ENCODE assay signal across 9 cellular contexts in genomic region chr1:161216945-161217712, GRCh38. TPM values are rescaled to one million over a fixed set of nuclear protein-coding genes. Genes with fewer than 3 reads are reported as not detected.
DNase-seq lines count a peak whose midpoint lies in the region; ATAC-seq, FAIRE-seq and TF ChIP-seq lines count a peak whose summit lies in the region.
"Had no signal": no experiment of that assay in that cellular context is flagged by ENCODE, and none has a peak within 500 bp of the region (broad histone marks: within the 10 kb centered on the region; RNA-seq: fewer than 3 reads in every experiment).

No MANE protein-coding gene starts in this region.

- intact Hi-C loops in K562 (cut with micrococcal nuclease): no loop called here

- no peak for TF ChIP-seq EP300 in K562 (IDR thresholded peaks at IDR 0.05; ENCODE audit: low read length)

- TF ChIP-seq POLR2A in K562 (conservative IDR thresholded peaks at IDR 0.05): no peak

- no peak for TF ChIP-seq RAD21 in K562 (CRISPR knock-in tag; conservative IDR thresholded peaks at IDR 0.05 in 1 of 2, IDR thresholded peaks at IDR 0.05 in 1 of 2)

- peaks cover 0 to 2% (median 0%) of the 10 kb centered on the region in 3 donors for H3K9me3 Mint-ChIP-seq in IgD-negative memory B cell

- FAIRE-seq in K562 (lab: Jason Lieb, UNC): no peak

- H3K36me3 ChIP-seq in K562 (ENCODE audit: control insufficient read depth, insufficient read depth, low read length): peaks cover 25% of the 10 kb centered on the region
- peaks cover 22 to 25% of the 10 kb centered on the region in 2 donors for H3K36me3 ChIP-seq in mucosa of rectum (ENCODE audit: control insufficient read depth in 2 of 2, insufficient read depth in 2 of 2, low read length in 2 of 2)

- H3K4me1 Mint-ChIP-seq in IgD-negative memory B cell: peaks cover 12 to 22% (median 18%) of the 10 kb centered on the region in 3 donors

- no peaks in the 10 kb centered on the region for H3K79me2 ChIP-seq in K562 (ENCODE audit: control insufficient read depth, insufficient read depth, low read length)

- peaks cover 24% of the 10 kb centered on the region for H3K27me3 Mint-ChIP-seq in IgD-negative memory B cell

- peak overlapping the region; percentile 74 for H2AFZ ChIP-seq in K562 (ENCODE audit: low read depth, low read length)

- no peaks in the 10 kb centered on the region for H3K9me3 ChIP-seq in K562 (replicated peaks; ENCODE audit: control insufficient read depth, insufficient read depth, low read depth, low read length)
- no peaks in the 10 kb centered on the region for H3K9me3 ChIP-seq in mucosa of rectum (ENCODE audit: control insufficient read depth in 2 of 2, low read length in 2 of 2)

- H3K27me3 ChIP-seq in K562 (ENCODE audit: control insufficient read depth in 2 of 2, insufficient read depth in 2 of 2, low read length in 2 of 2): no peaks in the 10 kb centered on the region
- no peaks in the 10 kb centered on the region for H3K27me3 ChIP-seq in mucosa of rectum (ENCODE audit: control insufficient read depth in 2 of 2, insufficient read depth in 2 of 2, low read length in 2 of 2)

- WGBS in K562 (ENCODE audit: insufficient coverage, low coverage, missing lambda C conversion rate): 55% methylated on average over 7 of the region's 7 CpGs

- H3K9ac ChIP-seq in K562 (ENCODE audit: insufficient read depth in 1 of 2, low read depth in 2 of 2, low read length in 2 of 2): peak overlapping the region in 1 of 2 experiments; percentile 53; a peak in 2 of 4 replicates
- H3K9ac ChIP-seq in mucosa of rectum (ENCODE audit: low read depth in 1 of 2, low read length in 2 of 2): peak overlapping the region in 1 of 2 donors; percentile 26

- peaks cover 3 to 25% of the 10 kb centered on the region in 2 experiments; a peak in 4 of 5 replicates for H3K4me1 ChIP-seq in K562 (replicated peaks in 1 of 2; ENCODE audit: control insufficient read depth in 2 of 2, insufficient read depth in 2 of 2, low read length in 2 of 2)
- peaks cover 0 to 3% of the 10 kb centered on the region in 2 donors for H3K4me1 ChIP-seq in mucosa of rectum (ENCODE audit: control insufficient read depth in 2 of 2, insufficient read depth in 2 of 2, low read length in 2 of 2)

- H3K27ac ChIP-seq in K562 (ENCODE audit: extremely low read depth, low read depth, low read length) (peak overlapping the region; percentile 31; the same call in 1 of the 3 replicates), mucosa of rectum (ENCODE audit: low read depth in 2 of 2, low read length in 2 of 2) (peak overlapping the region; percentile 54 to 65)

- peaks cover 14% of the 10 kb centered on the region for H3K36me3 Mint-ChIP-seq in IgD-negative memory B cell

- no peaks in the 10 kb centered on the region for H4K20me1 ChIP-seq in K562 (replicated peaks; ENCODE audit: control insufficient read depth, insufficient read depth, low read length)

- H3K4me3 ChIP-seq in K562 (no peak overlapping the region), mucosa of rectum (ENCODE audit: low read length in 2 of 2) (peak overlapping the region; percentile 17 to 53)

- H3K27ac Mint-ChIP-seq in IgD-negative memory B cell: peak overlapping the region in 2 of 3 donors; percentile 40 to 58

- BruUV-seq in K562 (replicated peaks; lab: Mats Ljungman, UMichigan): no TSS peak

- H3K9me1 ChIP-seq in K562 (ENCODE audit: control insufficient read depth, insufficient read depth, low read length): no peaks in the 10 kb centered on the region

- ATAC-seq in GM21528 (IDR thresholded peaks at IDR 0.05; ENCODE audit: low FRiP score, unreplicated experiment) (peak; percentile 84), K562 (peak; percentile 36)

- TF ChIP-seq CTCF in K562 (IDR thresholded peaks at IDR 0.05 in 2 of 3, conservative IDR thresholded peaks at IDR 0.05 in 1 of 3; ENCODE audit: insufficient read depth in 2 of 3, low read depth in 1 of 3, low read length in 3 of 3): no peak

- CTCF ChIA-PET in K562 (lab: Yijun Ruan, JAX; ENCODE audit: low intra/inter-chr PET ratio): no interaction called here

- DNase-seq in GF-D8 (lab: John Stamatoyannopoulos, UW) (peak; percentile 68), K562 (ENCODE audit: extremely low read depth in 1 of 4, low spot score in 3 of 4) (peak in 1 of 4 experiments; percentile 5), foreskin melanocyte (no peak), COLO829 (ENCODE audit: low spot score) (no peak)
- DNase-seq in activated CD8-positive, alpha-beta memory T cell treated with anti-CD3 and anti-CD28 coated beads, Interleukin-2, amount 50 U/mL, for 4 hours: no peak

- H3K4me3 Mint-ChIP-seq in IgD-negative memory B cell: peak overlapping the region in 1 of 4 donors; percentile 61

- no peak overlapping the region; the same call in 1 of the 2 replicates for H3K4me2 ChIP-seq in K562 (ENCODE audit: insufficient read depth, low read length)

- in situ Hi-C loops in K562 (cut with MboI): no loop called here

- POLR2A ChIA-PET in K562 (lab: Yijun Ruan, JAX): interaction anchor here (0.6 to 1.0 kb wide), 3 partner anchors 9 to 71 kb away, joined by 3 read pairs; no protein-coding TSS in a partner anchor

RNA-seq across cellular contexts. Expression of gene FCER1G, which starts 2.0 kb away (rescaled TPM):
- polyA plus RNA-seq in IgD-negative memory B cell (6.6 TPM), K562 (2011; rRNA removed) (0.15 and 0.24 TPM in 2 replicates), K562 (2014; fragmentation: Illumina TruSeq; extraction: Trizol) (0.30 TPM in 1 of 2 replicates, not detected in the other), K562 (2014; fragmentation: Nextera tagmentation; extraction: Ambion mirVana) (under 1 TPM; 0.31 to 0.46 TPM), K562 (2014; rRNA removed) (0.27 and 0.47 TPM in 2 replicates)
- 0.95 TPM in 1 of 2 replicates, not detected in the other for total RNA-seq in K562 (2011; cell fraction: chromatin; rRNA removed; ENCODE audit: low replicate concordance)
- total RNA-seq in K562 (2011; cell fraction: nucleolus; rRNA removed): not detected in 2 replicates
- not detected in 2 replicates for total RNA-seq in K562 (2011; cell fraction: nucleoplasm; rRNA removed)
- total RNA-seq in K562 (2014; rRNA removed) (0.29 TPM in 1 of 2 replicates, not detected in the other), K562 (2014; rRNA removed; fragmentation: Illumina TruSeq; extraction: Trizol) (not detected in 2 replicates), K562 (2015; rRNA removed; fragmentation: Illumina TruSeq; extraction: Trizol) (0.69 and 0.98 TPM in 2 replicates), K562 (2021) (0.31 TPM in 1 of 2 replicates, not detected in the other)
- 0.24 and 0.32 TPM in 2 replicates for polyA plus RNA-seq in K562 (2011; cell fraction: cytosol; rRNA removed)
- 0.55 and 1.3 TPM in 2 replicates for polyA plus RNA-seq in K562 (2011; cell fraction: nucleus; rRNA removed)
- polyA plus RNA-seq in K562 (2012): 1.7 and 9.0 TPM in 2 replicates
- polyA minus RNA-seq in K562 (2011; rRNA and poly(A)+ RNA removed): 0.46 TPM in 1 of 2 replicates, not detected in the other
- not detected in 2 replicates for polyA minus RNA-seq in K562 (2011; cell fraction: cytosol; rRNA and poly(A)+ RNA removed)
- not detected in 2 replicates for polyA minus RNA-seq in K562 (2011; cell fraction: nucleus; rRNA and poly(A)+ RNA removed)

RNA-seq across cellular contexts. Expression of gene APOA2, which starts 6.3 kb away (rescaled TPM):
- polyA plus RNA-seq in IgD-negative memory B cell (not detected), K562 (2011; rRNA removed) (0.50 TPM in 1 of 2 replicates, not detected in the other), K562 (2014; fragmentation: Illumina TruSeq; extraction: Trizol) (1.1 TPM in 1 of 2 replicates, not detected in the other), K562 (2014; fragmentation: Nextera tagmentation; extraction: Ambion mirVana) (1 to 10 TPM in 1 of 2 experiments, under 1 TPM in 1; 0.93 to 1.6 TPM), K562 (2014; rRNA removed) (not detected in 2 replicates)
- not detected in 2 replicates for total RNA-seq in K562 (2011; cell fraction: chromatin; rRNA removed; ENCODE audit: low replicate concordance)
- not detected in 2 replicates for total RNA-seq in K562 (2011; cell fraction: nucleolus; rRNA removed)
- 1.2 TPM in 1 of 2 replicates, not detected in the other for total RNA-seq in K562 (2011; cell fraction: nucleoplasm; rRNA removed)
- total RNA-seq in K562 (2014; rRNA removed) (0.41 TPM in 1 of 2 replicates, not detected in the other), K562 (2014; rRNA removed; fragmentation: Illumina TruSeq; extraction: Trizol) (not detected in 2 replicates), K562 (2015; rRNA removed; fragmentation: Illumina TruSeq; extraction: Trizol) (0.54 TPM in 1 of 2 replicates, not detected in the other), K562 (2021) (0.64 and 2.6 TPM in 2 replicates)
- polyA plus RNA-seq in K562 (2011; cell fraction: cytosol; rRNA removed): 0.50 TPM in 1 of 2 replicates, not detected in the other
- polyA plus RNA-seq in K562 (2011; cell fraction: nucleus; rRNA removed): not detected in 2 replicates
- 0.27 and 1.2 TPM in 2 replicates for polyA plus RNA-seq in K562 (2012)
- polyA minus RNA-seq in K562 (2011; rRNA and poly(A)+ RNA removed): 1.4 TPM in 1 of 2 replicates, not detected in the other
- 19.8 TPM in 1 of 2 replicates, not detected in the other for polyA minus RNA-seq in K562 (2011; cell fraction: cytosol; rRNA and poly(A)+ RNA removed)
- not detected in 2 replicates for polyA minus RNA-seq in K562 (2011; cell fraction: nucleus; rRNA and poly(A)+ RNA removed)
- total RNA-seq: pulmonary artery endothelial cell had no signal

RNA-seq across cellular contexts. Expression of gene TOMM40L, which starts 8.7 kb away (rescaled TPM):
- polyA plus RNA-seq in IgD-negative memory B cell (3.8 TPM), K562 (2011; rRNA removed) (18.9 and 20.2 TPM in 2 replicates), K562 (2014; fragmentation: Illumina TruSeq; extraction: Trizol) (33.4 and 33.6 TPM in 2 replicates), K562 (2014; fragmentation: Nextera tagmentation; extraction: Ambion mirVana) (10 to 100 TPM in 1 of 2 experiments, 1 to 10 TPM in 1; 9.6 to 12.9 TPM), K562 (2014; rRNA removed) (27.5 and 34.9 TPM in 2 replicates)
- 32.6 and 66.6 TPM in 2 replicates for total RNA-seq in K562 (2011; cell fraction: chromatin; rRNA removed; ENCODE audit: low replicate concordance)
- total RNA-seq in K562 (2011; cell fraction: nucleolus; rRNA removed): 47.7 and 47.8 TPM in 2 replicates
- total RNA-seq in K562 (2011; cell fraction: nucleoplasm; rRNA removed): 44.7 and 48.8 TPM in 2 replicates
- total RNA-seq in K562 (2014; rRNA removed) (21.9 and 27.6 TPM in 2 replicates), K562 (2014; rRNA removed; fragmentation: Illumina TruSeq; extraction: Trizol) (27.7 and 29.2 TPM in 2 replicates), K562 (2015; rRNA removed; fragmentation: Illumina TruSeq; extraction: Trizol) (24.2 and 25.2 TPM in 2 replicates), K562 (2021) (27.4 and 27.7 TPM in 2 replicates)
- polyA plus RNA-seq in K562 (2011; cell fraction: cytosol; rRNA removed): 23.3 and 28.0 TPM in 2 replicates
- polyA plus RNA-seq in K562 (2011; cell fraction: nucleus; rRNA removed): 36.3 and 36.4 TPM in 2 replicates
- polyA plus RNA-seq in K562 (2012): 18.3 and 24.6 TPM in 2 replicates
- 29.7 and 30.1 TPM in 2 replicates for polyA minus RNA-seq in K562 (2011; rRNA and poly(A)+ RNA removed)
- polyA minus RNA-seq in K562 (2011; cell fraction: cytosol; rRNA and poly(A)+ RNA removed): 11.1 and 12.7 TPM in 2 replicates
- polyA minus RNA-seq in K562 (2011; cell fraction: nucleus; rRNA and poly(A)+ RNA removed): 20.7 and 35.2 TPM in 2 replicates

RNA-seq across cellular contexts. Expression of gene NDUFS2, which starts 15.0 kb away (rescaled TPM):
- polyA plus RNA-seq in IgD-negative memory B cell (71.3 TPM), K562 (2011; rRNA removed) (174 and 176 TPM in 2 replicates), K562 (2014; fragmentation: Illumina TruSeq; extraction: Trizol) (140 and 141 TPM in 2 replicates), K562 (2014; fragmentation: Nextera tagmentation; extraction: Ambion mirVana) (100 to 1,000 TPM in 1 of 2 experiments, 10 to 100 TPM in 1; 70.0 to 115 TPM), K562 (2014; rRNA removed) (172 and 181 TPM in 2 replicates)
- total RNA-seq in K562 (2011; cell fraction: chromatin; rRNA removed; ENCODE audit: low replicate concordance): 139 and 181 TPM in 2 replicates
- total RNA-seq in K562 (2011; cell fraction: nucleolus; rRNA removed): 123 and 138 TPM in 2 replicates
- 118 and 147 TPM in 2 replicates for total RNA-seq in K562 (2011; cell fraction: nucleoplasm; rRNA removed)
- total RNA-seq in K562 (2014; rRNA removed) (158 and 175 TPM in 2 replicates), K562 (2014; rRNA removed; fragmentation: Illumina TruSeq; extraction: Trizol) (106 and 109 TPM in 2 replicates), K562 (2015; rRNA removed; fragmentation: Illumina TruSeq; extraction: Trizol) (147 TPM in 2 replicates), K562 (2021) (86.7 and 87.5 TPM in 2 replicates)
- polyA plus RNA-seq in K562 (2011; cell fraction: cytosol; rRNA removed): 141 and 175 TPM in 2 replicates
- 131 and 205 TPM in 2 replicates for polyA plus RNA-seq in K562 (2011; cell fraction: nucleus; rRNA removed)
- polyA plus RNA-seq in K562 (2012): 110 and 131 TPM in 2 replicates
- polyA minus RNA-seq in K562 (2011; rRNA and poly(A)+ RNA removed): 175 and 239 TPM in 2 replicates
- 73.7 and 96.6 TPM in 2 replicates for polyA minus RNA-seq in K562 (2011; cell fraction: cytosol; rRNA and poly(A)+ RNA removed)
- polyA minus RNA-seq in K562 (2011; cell fraction: nucleus; rRNA and poly(A)+ RNA removed): 55.5 and 93.4 TPM in 2 replicates

RNA-seq across cellular contexts. Expression of gene ADAMTS4, which starts 18.3 kb away (rescaled TPM):
- not detected for polyA plus RNA-seq in IgD-negative memory B cell
- total RNA-seq in K562 (2011; cell fraction: chromatin; rRNA removed; ENCODE audit: low replicate concordance): 2.7 and 5.1 TPM in 2 replicates
- total RNA-seq in K562 (2011; cell fraction: nucleolus; rRNA removed): 2.5 and 5.8 TPM in 2 replicates
- 1.9 and 2.9 TPM in 2 replicates for total RNA-seq in K562 (2011; cell fraction: nucleoplasm; rRNA removed)
- total RNA-seq in K562 (2014; rRNA removed): 0.41 and 1.1 TPM in 2 replicates
- 0.29 and 0.32 TPM in 2 replicates for total RNA-seq in K562 (2014; rRNA removed; fragmentation: Illumina TruSeq; extraction: Trizol)
- 0.18 and 0.41 TPM in 2 replicates for total RNA-seq in K562 (2015; rRNA removed; fragmentation: Illumina TruSeq; extraction: Trizol)
- total RNA-seq in K562 (2021): 1.5 and 3.7 TPM in 2 replicates
- polyA plus RNA-seq in K562 (2011; rRNA removed): 0.27 and 0.45 TPM in 2 replicates
- 0.24 and 0.57 TPM in 2 replicates for polyA plus RNA-seq in K562 (2011; cell fraction: cytosol; rRNA removed)
- 0.39 and 0.98 TPM in 2 replicates for polyA plus RNA-seq in K562 (2011; cell fraction: nucleus; rRNA removed)
- polyA plus RNA-seq in K562 (2012): 0.76 and 0.78 TPM in 2 replicates
- 0.52 and 1.6 TPM in 2 replicates for polyA plus RNA-seq in K562 (2014; fragmentation: Illumina TruSeq; extraction: Trizol)
- under 1 TPM; 0.07 to 0.13 TPM for polyA plus RNA-seq in K562 (2014; fragmentation: Nextera tagmentation; extraction: Ambion mirVana)
- polyA plus RNA-seq in K562 (2014; rRNA removed): 0.58 and 0.85 TPM in 2 replicates
- polyA minus RNA-seq in K562 (2011; rRNA and poly(A)+ RNA removed): 0.12 and 0.95 TPM in 2 replicates
- polyA minus RNA-seq in K562 (2011; cell fraction: cytosol; rRNA and poly(A)+ RNA removed): 2.6 TPM in 1 of 2 replicates, not detected in the other
- polyA minus RNA-seq in K562 (2011; cell fraction: nucleus; rRNA and poly(A)+ RNA removed): 1.1 and 1.9 TPM in 2 replicates
